Comparison of ENCODE assay signal across 17 cellular contexts in the genomic region with DNA sequence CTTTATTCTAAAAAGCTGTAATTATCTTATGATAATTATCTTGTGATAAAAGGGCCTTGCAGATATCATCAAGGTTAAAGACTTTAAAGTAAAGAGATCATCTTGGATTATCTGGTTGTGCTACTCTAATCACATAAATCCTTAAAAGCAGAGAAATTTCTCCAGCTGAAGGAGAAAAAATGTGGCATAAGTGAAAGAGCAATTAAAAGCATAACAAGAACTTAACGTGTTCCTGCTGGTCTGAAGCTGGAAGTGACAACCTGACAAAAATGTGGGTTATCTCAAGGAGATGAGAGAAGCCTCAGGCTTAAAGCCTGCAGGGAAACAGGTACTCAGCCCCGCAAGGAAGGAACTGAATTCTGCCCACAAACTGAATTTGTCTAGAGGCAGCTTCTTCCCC.
DNase-seq lines count a peak whose midpoint lies in the region; ATAC-seq, FAIRE-seq and TF ChIP-seq lines count a peak whose summit lies in the region.
"Had no signal": no experiment of that assay in that cellular context is flagged by ENCODE, and none has a peak within 500 bp of the region (broad histone marks: within the 10 kb centered on the region; RNA-seq: fewer than 3 reads in every experiment).

No MANE protein-coding gene starts in this region.

- H3K23me2 ChIP-seq in H1 (ENCODE audit: low read depth, low read length), result no peaks in the 10 kb centered on the region

- H3K27ac ChIP-seq in H1 (ENCODE audit: low read depth, low read length) (no peak overlapping the region), mesendoderm (ENCODE audit: low read depth, low read length) (no peak overlapping the region), body of pancreas (no peak overlapping the region)
- H3K27ac ChIP-seq: BLaER1 had no signal

- no peak overlapping the region for H4K91ac ChIP-seq in H1 (replicated peaks; ENCODE audit: insufficient read length, low read length)

- no peak overlapping the region for H3K56ac ChIP-seq in H1 (replicated peaks; ENCODE audit: insufficient read length, low read depth, low read length)
- H3K56ac ChIP-seq in mesendoderm (ENCODE audit: low read length), result no peak overlapping the region

- H3K27me3 ChIP-seq in H1 (replicated peaks in 1 of 4; ENCODE audit: control insufficient read depth in 3 of 4, extremely low read depth in 1 of 4, insufficient read depth in 3 of 4, low read length in 3 of 4) (no peaks in the 10 kb centered on the region), mesendoderm (ENCODE audit: insufficient read depth, low read length, poor library complexity) (no peaks in the 10 kb centered on the region), body of pancreas (no peaks in the 10 kb centered on the region)
- H3K27me3 ChIP-seq: BLaER1 had no signal

- no peak for TF ChIP-seq RAD21 in H1 (IDR thresholded peaks at IDR 0.05 in 1 of 2, conservative IDR thresholded peaks at IDR 0.05 in 1 of 2; ENCODE audit: low read depth in 2 of 2, low read length in 2 of 2)

- no peak for TF ChIP-seq EP300 in H1 (IDR thresholded peaks at IDR 0.05; ENCODE audit: borderline replicate concordance in 1 of 2, low read depth in 2 of 2, low read length in 2 of 2)

- no peak overlapping the region for H2BK15ac ChIP-seq in H1 (ENCODE audit: low read length)
- no peak overlapping the region for H2BK15ac ChIP-seq in mesendoderm (replicated peaks; ENCODE audit: low read depth)

- H4K20me1 ChIP-seq in H1 (replicated peaks in 1 of 2; ENCODE audit: control insufficient read depth in 1 of 2, insufficient read depth in 2 of 2, low read length in 2 of 2), result no peaks in the 10 kb centered on the region
- H4K20me1 ChIP-seq: BLaER1 had no signal

- H3K4ac ChIP-seq in H1 (replicated peaks; ENCODE audit: insufficient read length, low read depth, low read length) (no peak overlapping the region), mesendoderm (ENCODE audit: low read depth, low read length) (no peak overlapping the region)

- POLR2A ChIA-PET in H1 (lab: Charles Lee; ENCODE audit: partially characterized antibody), result interaction anchor here (0.6 kb wide), 1 partner anchor 10 kb away, joined by 3 read pairs; no protein-coding TSS in a partner anchor

- H3K9me3 Mint-ChIP-seq in natural killer cell treated with Interleukin-12 subunit alpha and Interleukin-12 subunit beta and Interleukin-15 and Interleukin-18, amount 100 ng/mL, for 72 hours, result no peaks in the 10 kb centered on the region

- H2BK20ac ChIP-seq in H1 (ENCODE audit: low read length), result no peak overlapping the region

- H3K79me2 ChIP-seq in H1 (ENCODE audit: control insufficient read depth in 1 of 2, insufficient read depth in 2 of 2, low read length in 2 of 2) (no peaks in the 10 kb centered on the region), mesendoderm (ENCODE audit: control insufficient read depth, insufficient read depth, low read length) (no peaks in the 10 kb centered on the region)

- H2AK5ac ChIP-seq in H1 (ENCODE audit: low read depth, low read length) (no peak overlapping the region), mesendoderm (ENCODE audit: low read length) (no peak overlapping the region)

- H3K79me1 ChIP-seq in H1 (ENCODE audit: low read depth, low read length) (no peaks in the 10 kb centered on the region), mesendoderm (ENCODE audit: low read length) (no peaks in the 10 kb centered on the region)

- H3K4me3 Mint-ChIP-seq in natural killer cell treated with Interleukin-12 subunit alpha and Interleukin-12 subunit beta and Interleukin-15 and Interleukin-18, amount 100 ng/mL, for 72 hours, result no peak overlapping the region
- H3K4me3 Mint-ChIP-seq: CD8-positive, alpha-beta memory T cell had no signal

- no peaks in the 10 kb centered on the region for H3K4me1 Mint-ChIP-seq in natural killer cell treated with Interleukin-12 subunit alpha and Interleukin-12 subunit beta and Interleukin-15 and Interleukin-18, amount 100 ng/mL, for 72 hours (ENCODE audit: low read depth in 2 of 2)
- H3K4me1 Mint-ChIP-seq: CD8-positive, alpha-beta memory T cell had no signal

- no peaks in the 10 kb centered on the region for H3K27me3 Mint-ChIP-seq in natural killer cell treated with Interleukin-12 subunit alpha and Interleukin-12 subunit beta and Interleukin-15 and Interleukin-18, amount 100 ng/mL, for 72 hours
- H3K27me3 Mint-ChIP-seq: CD8-positive, alpha-beta memory T cell had no signal

- H4K5ac ChIP-seq in H1 (ENCODE audit: insufficient read length, low read depth, low read length) (no peak overlapping the region), mesendoderm (ENCODE audit: low read length) (no peak overlapping the region)

- H3K27ac Mint-ChIP-seq in natural killer cell treated with Interleukin-12 subunit alpha and Interleukin-12 subunit beta and Interleukin-15 and Interleukin-18, amount 100 ng/mL, for 72 hours, result no peak overlapping the region
- H3K27ac Mint-ChIP-seq: CD8-positive, alpha-beta memory T cell had no signal

- no peak overlapping the region for H3K18ac ChIP-seq in H1 (ENCODE audit: extremely low read depth, low read length)
- no peak overlapping the region for H3K18ac ChIP-seq in mesendoderm (ENCODE audit: low read length)

- H2AFZ ChIP-seq in H1 (ENCODE audit: low read length), result peak overlapping the region; percentile 74

- intact Hi-C loops in body of pancreas (cut with DNase I), result no loop called here

- H3K9me3 ChIP-seq in H1 (ENCODE audit: insufficient read depth in 2 of 2, low read depth in 1 of 2, low read length in 1 of 2) (no peaks in the 10 kb centered on the region), body of pancreas (no peaks in the 10 kb centered on the region)
- H3K9me3 ChIP-seq: BLaER1, Caco-2 had no signal

- H3K4me3 ChIP-seq in H1 (ENCODE audit: extremely low read depth in 1 of 4, insufficient read depth in 2 of 4, low read depth in 3 of 4, low read length in 4 of 4), result no peak overlapping the region
- no peak overlapping the region for H3K4me3 ChIP-seq in mesendoderm (ENCODE audit: low read length)
- no peak overlapping the region for H3K4me3 ChIP-seq in body of pancreas
- H3K4me3 ChIP-seq: BLaER1, GM12878 had no signal

- TF ChIP-seq POLR2A in H1 (IDR thresholded peaks at IDR 0.05; ENCODE audit: control extremely low read depth in 1 of 2, low read depth in 2 of 2, low read length in 2 of 2) (no peak), body of pancreas (IDR thresholded peaks at IDR 0.05) (no peak)

- H3K9ac ChIP-seq in H1 (replicated peaks in 1 of 4; ENCODE audit: extremely low read depth in 1 of 4, low read depth in 3 of 4, low read length in 3 of 4) (no peak overlapping the region), mesendoderm (ENCODE audit: low read length) (no peak overlapping the region)
- H3K9ac ChIP-seq: BLaER1 had no signal

- no peak overlapping the region for H3K14ac ChIP-seq in H1 (ENCODE audit: insufficient read length)

- no peaks in the 10 kb centered on the region for H3K4me1 ChIP-seq in H1 (replicated peaks in 1 of 4; ENCODE audit: control insufficient read depth in 3 of 4, insufficient read depth in 4 of 4, low read length in 3 of 4)
- H3K4me1 ChIP-seq in mesendoderm (ENCODE audit: control insufficient read depth, low read depth, low read length), result no peaks in the 10 kb centered on the region
- H3K4me1 ChIP-seq in body of pancreas, result no peaks in the 10 kb centered on the region
- H3K4me1 ChIP-seq: BLaER1, Caco-2 had no signal

- H2BK120ac ChIP-seq in H1 (replicated peaks; ENCODE audit: low read depth, low read length), result no peak overlapping the region
- no peak overlapping the region for H2BK120ac ChIP-seq in mesendoderm (ENCODE audit: low read depth, low read length)

- DNase-seq in D341Med (ENCODE audit: low spot score) (peak; percentile 22), NCI-H82 treated with DMSO at 0.1 percent for 48 hours (lab: John Stamatoyannopoulos, UW; ENCODE audit: unreplicated experiment) (peak; percentile 24), H1 (ENCODE audit: low read depth in 1 of 2, low spot score in 2 of 2) (no peak), mesendoderm (peak; percentile 87), body of pancreas (no peak)
- DNase-seq in natural killer cell treated with Interleukin-12 subunit alpha and Interleukin-12 subunit beta and Interleukin-15 and Interleukin-18, amount 100 ng/mL, for 72 hours (ENCODE audit: low spot score), result no peak
- no peak for DNase-seq in activated CD4-positive, alpha-beta T cell treated with anti-CD3 and anti-CD28 coated beads for 48 hours
- DNase-seq: 8988T; AML-193; Caco-2; CD8-positive, alpha-beta memory T cell; DMS 273 treated with DMSO at 0.1 percent for 48 hours; H7 had no signal

- H3K4me2 ChIP-seq in H1 (ENCODE audit: insufficient read depth in 1 of 2, low read depth in 2 of 2, low read length in 2 of 2) (no peak overlapping the region), mesendoderm (ENCODE audit: low read length) (no peak overlapping the region)
- H3K4me2 ChIP-seq: BLaER1 had no signal

- TF ChIP-seq CTCF in H1 (IDR thresholded peaks at IDR 0.05; ENCODE audit: control extremely low read depth in 1 of 3, insufficient read depth in 1 of 3, low read depth in 1 of 3, low read length in 3 of 3), result no peak
- no peak for TF ChIP-seq CTCF in body of pancreas (IDR thresholded peaks at IDR 0.05)

- H3K36me3 Mint-ChIP-seq in natural killer cell treated with Interleukin-12 subunit alpha and Interleukin-12 subunit beta and Interleukin-15 and Interleukin-18, amount 100 ng/mL, for 72 hours, result no peaks in the 10 kb centered on the region
- H3K36me3 Mint-ChIP-seq: CD8-positive, alpha-beta memory T cell had no signal

- H3K23ac ChIP-seq in H1 (ENCODE audit: insufficient read length), result no peak overlapping the region
- no peak overlapping the region for H3K23ac ChIP-seq in mesendoderm (ENCODE audit: low read length)

- FAIRE-seq in H1 (lab: Jason Lieb, UNC), result peak; percentile 28
- FAIRE-seq: GM12878, GM18507, HepG2 had no signal

- 77% methylated on average over 2 of the region's 2 CpGs; no CpG with 5 or more reads in 1 of the 2 experiments for WGBS in H1 (ENCODE audit: extremely low coverage in 1 of 2, insufficient coverage in 1 of 2, insufficient read length in 1 of 2, insufficient replicate concordance in 2 of 2, low coverage in 1 of 2, low lambda C conversion rate in 2 of 2, missing lambda C conversion rate in 1 of 2), 2 experiments
- WGBS in mesendoderm (ENCODE audit: extremely low coverage, insufficient coverage, low lambda C conversion rate), result no CpG with 5 or more reads among the region's 2 CpGs
- WGBS in body of pancreas, 2 donors, result 21 to 22% methylated on average over 2 of the region's 2 CpGs

- H3K36me3 ChIP-seq in H1 (ENCODE audit: control insufficient read depth in 2 of 4, insufficient read depth in 4 of 4, low read length in 3 of 4) (no peaks in the 10 kb centered on the region), mesendoderm (ENCODE audit: control insufficient read depth, insufficient read depth, low read length) (no peaks in the 10 kb centered on the region), body of pancreas (replicated peaks in 1 of 2; ENCODE audit: insufficient read depth in 1 of 2, low read depth in 2 of 2) (no peaks in the 10 kb centered on the region)
- H3K36me3 ChIP-seq: BLaER1 had no signal

- H4K8ac ChIP-seq in H1 (ENCODE audit: extremely low read depth, insufficient read depth, low read length) (no peak overlapping the region), mesendoderm (ENCODE audit: low read depth, low read length) (no peak overlapping the region)

- no peak for ATAC-seq in natural killer cell treated with Interleukin-12 subunit alpha and Interleukin-12 subunit beta and Interleukin-15 and Interleukin-18, amount 100 ng/mL, for 72 hours
- no peak for ATAC-seq in body of pancreas
- ATAC-seq: GM12878, HepG2 had no signal

- H2BK5ac ChIP-seq in H1 (ENCODE audit: low read depth, low read length) (no peak overlapping the region), mesendoderm (ENCODE audit: low read length) (no peak overlapping the region)

- no peak overlapping the region for H2BK12ac ChIP-seq in H1 (ENCODE audit: low read depth, low read length)

- CTCF ChIA-PET in H1 (lab: Charles Lee; ENCODE audit: partially characterized antibody), result no interaction called here

Comparison
In these comparisons a context has a peak if more than half of its experiments do, and no peak if none do; other contexts are left out.
1. DNase-seq: peak in D341Med (single experiment), NCI-H82 treated with DMSO at 0.1 percent for 48 hours (single experiment) and mesendoderm (single experiment); none in H1 (0 of 2), natural killer cell treated with Interleukin-12 subunit alpha and Interleukin-12 subunit beta and Interleukin-15 and Interleukin-18, amount 100 ng/mL, for 72 hours (single experiment), body of pancreas (0 of 4) and activated CD4-positive, alpha-beta T cell treated with anti-CD3 and anti-CD28 coated beads for 48 hours (single experiment).